ENCODE assay signal across 25 cellular contexts in genomic region chr22:21073023-21073422, GRCh38. TPM values are rescaled to one million over a fixed set of nuclear protein-coding genes. Genes with fewer than 3 reads are reported as not detected.
"Had no signal": no experiment of that assay in that cellular context is flagged by ENCODE, and none has a peak within 500 bp of the region (broad histone marks: within the 10 kb centered on the region; RNA-seq: fewer than 3 reads in every experiment).

No MANE protein-coding gene starts in this region.

- H3K4me3 ChIP-seq: MG63, SJSA1 had no signal

- H3K27me3 ChIP-seq: MG63, SJSA1 had no signal

- DNase-seq: Karpas-422, KG1, NCI-H1092, NCI-H1105 treated with DMSO at 0.1 percent for 48 hours, NCI-H1417 treated with DMSO at 0.1 percent for 48 hours, NCI-H146, NCI-H1694 treated with DMSO at 0.1 percent for 48 hours, NCI-H1930, NCI-H2081, NCI-H2107, NCI-H226, NCI-H446, NCI-H510A, NCI-H524 treated with DMSO at 0.1 percent for 48 hours, NCI-H69, NCI-H774, Right ventricle myocardium superior, RPMI8226, SIG-M5, SK-N-SH had no signal

- H3K4me2 ChIP-seq: SK-N-SH had no signal

- FAIRE-seq: HTR-8/SVneo, RCC 7860 had no signal

- H3K9me3 ChIP-seq: MG63, SK-N-SH had no signal

- H3K36me3 ChIP-seq: MG63, SJSA1 had no signal

- H3K9ac ChIP-seq: SK-N-SH had no signal

- H3K27ac ChIP-seq: HL-60, SJSA1 had no signal

- H3K4me1 ChIP-seq: SJSA1 had no signal

RNA-seq across cellular contexts. Expression of gene LRRC74B, which starts 27.3 kb away (rescaled TPM):
- total RNA-seq: Right ventricle myocardium superior, SJSA1 had no signal

RNA-seq across cellular contexts. Expression of gene SLC7A4, which starts 40.7 kb away (rescaled TPM):
- total RNA-seq: SJSA1 had no signal
